13 cellular contexts compared by ENCODE assay signal in the genomic region with DNA sequence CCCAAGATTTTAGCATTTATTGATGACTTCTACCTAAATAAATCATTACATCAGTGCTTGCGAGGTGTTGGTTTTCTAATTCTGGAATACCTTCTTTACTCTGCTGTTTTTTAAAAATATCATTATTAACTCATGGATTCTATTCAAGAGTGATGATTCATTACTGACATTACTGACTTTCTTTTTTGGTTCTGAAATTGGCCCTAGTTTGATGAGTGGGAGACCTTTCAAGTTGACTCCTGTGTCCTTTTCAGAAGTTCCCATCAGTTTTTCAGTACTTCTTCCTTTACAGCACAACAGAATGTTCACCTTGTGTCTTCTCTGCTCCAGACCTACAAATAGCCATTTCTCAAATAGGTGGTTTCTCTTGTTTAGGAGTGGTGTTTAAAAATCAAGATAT.
DNase-seq lines count a peak whose midpoint lies in the region; ATAC-seq and TF ChIP-seq lines count a peak whose summit lies in the region.
"Had no signal": no experiment of that assay in that cellular context is flagged by ENCODE, and none has a peak within 500 bp of the region (broad histone marks: within the 10 kb centered on the region; RNA-seq: fewer than 3 reads in every experiment).

No MANE protein-coding gene starts in this region.

- peak overlapping the region; percentile 62 for H3K4me3 Mint-ChIP-seq in activated naive CD8-positive, alpha-beta T cell treated with anti-CD3 and anti-CD28 coated beads for 36 hours

- H3K9me3 Mint-ChIP-seq in activated naive CD8-positive, alpha-beta T cell treated with anti-CD3 and anti-CD28 coated beads for 36 hours, result peaks cover 2% of the 10 kb centered on the region

- peaks cover 69% of the 10 kb centered on the region for H3K4me1 Mint-ChIP-seq in activated naive CD8-positive, alpha-beta T cell treated with anti-CD3 and anti-CD28 coated beads for 36 hours

- H3K27ac Mint-ChIP-seq in activated naive CD8-positive, alpha-beta T cell treated with anti-CD3 and anti-CD28 coated beads for 36 hours, result peak overlapping the region; percentile 82

- ATAC-seq in GM18502 (IDR thresholded peaks at IDR 0.05; ENCODE audit: poor library complexity, unreplicated experiment) (peak; percentile 79), HG02884 (IDR thresholded peaks at IDR 0.05; ENCODE audit: unreplicated experiment) (peak; percentile 91), GM19324 (IDR thresholded peaks at IDR 0.05; ENCODE audit: low FRiP score, unreplicated experiment) (no peak)
- ATAC-seq: K562, left lung had no signal

- no peaks in the 10 kb centered on the region for H3K27me3 Mint-ChIP-seq in activated naive CD8-positive, alpha-beta T cell treated with anti-CD3 and anti-CD28 coated beads for 36 hours

- H3K36me3 Mint-ChIP-seq in activated naive CD8-positive, alpha-beta T cell treated with anti-CD3 and anti-CD28 coated beads for 36 hours, result peaks cover 27% of the 10 kb centered on the region

- peak; percentile 30 for DNase-seq in GM20000 (ENCODE audit: low spot score)
- no peak for DNase-seq in activated naive CD8-positive, alpha-beta T cell treated with anti-CD3 and anti-CD28 coated beads for 36 hours
- no peak for DNase-seq in cerebellar nuclear complex (lab: John Stamatoyannopoulos, UW)
- no peak for DNase-seq in HPDE6-E6E7 (ENCODE audit: extremely low spot score)
- DNase-seq in SK-N-DZ (ENCODE audit: low spot score), result no peak
- DNase-seq: DMS79; effector CD8-positive, alpha-beta T cell; left lung; NCI-H1092 had no signal

- no peak for TF ChIP-seq CTCF in GM20000 (IDR thresholded peaks at IDR 0.05; ENCODE audit: extremely low read depth, missing control alignments)
